In the genomic region with DNA sequence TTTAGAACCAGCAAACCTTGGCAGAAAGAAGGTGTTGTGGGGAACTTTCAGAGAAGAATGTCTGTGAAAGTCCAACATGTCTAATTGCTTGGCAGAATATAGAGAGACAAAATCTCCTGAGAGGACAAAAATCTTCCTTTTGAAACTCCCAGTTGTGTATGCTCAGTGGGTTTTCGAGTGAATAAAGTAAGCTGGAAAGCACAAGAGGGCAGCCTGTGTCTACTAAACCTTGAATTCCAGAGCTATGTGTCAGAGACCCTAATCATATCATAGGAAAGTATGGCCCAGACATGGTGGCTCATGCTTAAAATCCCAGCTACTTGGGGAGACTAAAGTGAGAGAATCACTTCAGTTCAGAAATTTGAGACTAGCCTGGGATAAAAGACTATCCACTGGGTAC, we compare ENCODE assay signal across 13 cellular contexts.
DNase-seq lines count a peak whose midpoint lies in the region; ATAC-seq, FAIRE-seq and TF ChIP-seq lines count a peak whose summit lies in the region.
"Had no signal": no experiment of that assay in that cellular context is flagged by ENCODE, and none has a peak within 500 bp of the region (broad histone marks: within the 10 kb centered on the region; RNA-seq: fewer than 3 reads in every experiment).

No MANE protein-coding gene starts in this region.

- H3K27ac ChIP-seq in mesodermal cell (ENCODE audit: low read depth, low read length, severe bottlenecking), result peak overlapping the region; percentile 64
- no peak overlapping the region for H3K27ac ChIP-seq in colonic mucosa
- no peak overlapping the region for H3K27ac ChIP-seq in CD4-positive, alpha-beta T cell (ENCODE audit: low read depth, low read length)
- H3K27ac ChIP-seq: upper lobe of left lung had no signal

- CTCF ChIA-PET in CD4-positive, alpha-beta T cell (lab: Charles Lee), result no interaction called here

- ATAC-seq in CD4-positive, alpha-beta T cell (ENCODE audit: poor library complexity), result no peak

- H3K9ac ChIP-seq in colonic mucosa (ENCODE audit: low read depth in 2 of 2, low read length in 2 of 2), result no peak overlapping the region

- peak; percentile 40 for DNase-seq in COLO829 (ENCODE audit: low spot score)
- peak; percentile 30 for DNase-seq in LoVo (ENCODE audit: low spot score)
- DNase-seq in bronchial epithelial cell (ENCODE audit: low read depth), result peak; percentile 83
- DNase-seq in colonic mucosa, result no peak
- no peak for DNase-seq in CD4-positive, alpha-beta T cell
- DNase-seq in DMS153 (lab: John Stamatoyannopoulos, UW), result no peak
- no peak for DNase-seq in T-helper 9 cell
- DNase-seq: activated CD4-positive, alpha-beta T cell treated with anti-CD3 and anti-CD28 coated beads for 48 hours; DMS79 treated with DMSO at 0.1 percent for 48 hours; KBM-7; naive B cell; upper lobe of left lung had no signal

- no peaks in the 10 kb centered on the region for H3K4me1 Mint-ChIP-seq in CD4-positive, alpha-beta T cell (ENCODE audit: low read depth)
- H3K4me1 Mint-ChIP-seq: naive B cell had no signal

- no peaks in the 10 kb centered on the region for H3K27me3 Mint-ChIP-seq in CD4-positive, alpha-beta T cell
- H3K27me3 Mint-ChIP-seq: naive B cell had no signal

- H3K27me3 ChIP-seq in bronchial epithelial cell (ENCODE audit: control insufficient read depth, insufficient read depth, low read length), result no peaks in the 10 kb centered on the region
- H3K27me3 ChIP-seq in colonic mucosa, result no peaks in the 10 kb centered on the region
- no peaks in the 10 kb centered on the region for H3K27me3 ChIP-seq in CD4-positive, alpha-beta T cell (ENCODE audit: control insufficient read depth, insufficient read depth, low read length)
- H3K27me3 ChIP-seq: upper lobe of left lung had no signal

- no peaks in the 10 kb centered on the region for H3K4me1 ChIP-seq in mesodermal cell (ENCODE audit: control insufficient read depth, insufficient read depth, low read length, poor library complexity, severe bottlenecking)
- H3K4me1 ChIP-seq in colonic mucosa, result no peaks in the 10 kb centered on the region
- H3K4me1 ChIP-seq: upper lobe of left lung had no signal

- TF ChIP-seq CTCF in bronchial epithelial cell (IDR thresholded peaks at IDR 0.05; ENCODE audit: insufficient read depth, low read length, severe bottlenecking) (no peak), colonic mucosa (IDR thresholded peaks at IDR 0.05) (no peak)
- no peak for TF ChIP-seq CTCF in CD4-positive, alpha-beta T cell (IDR thresholded peaks at IDR 0.05)

- intact Hi-C loops in colonic mucosa (cut with DNase I), result no loop called here
- intact Hi-C loops in CD4-positive, alpha-beta T cell (cut with DNase I, micrococcal nuclease), result no loop called here

- H3K4me3 ChIP-seq in bronchial epithelial cell (ENCODE audit: low read depth, low read length), result no peak overlapping the region
- H3K4me3 ChIP-seq in mesodermal cell (ENCODE audit: extremely low read depth, insufficient read depth, low read length, poor library complexity, severe bottlenecking), result no peak overlapping the region
- no peak overlapping the region for H3K4me3 ChIP-seq in colonic mucosa
- H3K4me3 ChIP-seq: upper lobe of left lung had no signal

- peaks cover 2% of the 10 kb centered on the region for H3K9me3 Mint-ChIP-seq in CD4-positive, alpha-beta T cell

- H3K27ac Mint-ChIP-seq in CD4-positive, alpha-beta T cell, result no peak overlapping the region
- H3K27ac Mint-ChIP-seq: naive B cell had no signal

- H3K36me3 Mint-ChIP-seq in CD4-positive, alpha-beta T cell (ENCODE audit: low read depth), result no peaks in the 10 kb centered on the region
- H3K36me3 Mint-ChIP-seq: naive B cell had no signal

- no peaks in the 10 kb centered on the region for H3K9me3 ChIP-seq in mesodermal cell (ENCODE audit: control insufficient read depth, low read length)
- H3K9me3 ChIP-seq in colonic mucosa, result no peaks in the 10 kb centered on the region
- no peaks in the 10 kb centered on the region for H3K9me3 ChIP-seq in CD4-positive, alpha-beta T cell (ENCODE audit: control insufficient read depth, low read length)
- H3K9me3 ChIP-seq: upper lobe of left lung had no signal

- no peak overlapping the region for H3K4me3 Mint-ChIP-seq in CD4-positive, alpha-beta T cell
- H3K4me3 Mint-ChIP-seq: naive B cell had no signal

- no peak for FAIRE-seq in bronchial epithelial cell (lab: Jason Lieb, UNC)

- H3K36me3 ChIP-seq in bronchial epithelial cell (ENCODE audit: control insufficient read depth, insufficient read depth, low read length), result no peaks in the 10 kb centered on the region
- no peaks in the 10 kb centered on the region for H3K36me3 ChIP-seq in mesodermal cell (ENCODE audit: control insufficient read depth, insufficient read depth, low read length)
- no peaks in the 10 kb centered on the region for H3K36me3 ChIP-seq in colonic mucosa
- H3K36me3 ChIP-seq: upper lobe of left lung had no signal

- POLR2A ChIA-PET in CD4-positive, alpha-beta T cell (lab: Charles Lee), result no interaction called here

- 100% methylated on average over 1 of the region's 1 CpG; no CpG with 5 or more reads in 1 of the 2 experiments for WGBS in mesodermal cell (ENCODE audit: insufficient coverage in 2 of 2), 2 experiments

Comparison
In these comparisons a context has a peak if more than half of its experiments do, and no peak if none do; other contexts are left out.
1. DNase-seq: peak in COLO829 (single experiment), LoVo (single experiment) and bronchial epithelial cell (single experiment); none in colonic mucosa (single experiment), CD4-positive, alpha-beta T cell (0 of 10), DMS153 (single experiment) and T-helper 9 cell (single experiment).